29 cellular contexts compared by ENCODE assay signal in the genomic region with DNA sequence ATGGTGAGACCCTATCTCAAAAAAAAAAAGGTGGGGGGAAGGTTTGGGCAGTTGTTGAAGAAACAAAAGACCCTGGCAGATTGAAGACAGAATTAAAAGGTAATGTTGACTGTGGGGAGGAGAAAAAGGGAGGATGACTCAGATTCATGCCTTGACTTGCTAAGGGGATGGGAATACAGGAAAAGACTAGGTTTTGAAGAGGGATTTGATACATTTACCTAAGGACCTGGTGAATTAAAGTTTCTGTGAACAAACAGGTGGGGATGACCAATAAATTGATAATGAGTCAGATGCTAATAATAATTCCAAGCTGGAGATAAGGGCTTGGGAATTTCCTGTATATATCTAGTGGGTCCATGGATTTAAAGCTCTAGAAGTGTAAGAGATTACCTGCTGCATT. TPM values are rescaled to one million over a fixed set of nuclear protein-coding genes. Genes with fewer than 3 reads are reported as not detected.
"Had no signal": no experiment of that assay in that cellular context is flagged by ENCODE, and none has a peak within 500 bp of the region (broad histone marks: within the 10 kb centered on the region; RNA-seq: fewer than 3 reads in every experiment).

No MANE protein-coding gene starts in this region.

- DNase-seq: activated CD4-positive, alpha-beta memory T cell treated with anti-CD3 and anti-CD28 coated beads for 36 hours; activated CD4-positive, alpha-beta T cell treated with anti-CD3 and anti-CD28 coated beads, Interleukin-2, amount 10 ng/mL, durations not matched to agents 7 days and 5 days; activated CD4-positive, CD25-positive, alpha-beta regulatory T cell; activated CD8-positive, alpha-beta memory T cell treated with anti-CD3 and anti-CD28 coated beads for 24 hours; activated effector memory CD4-positive, alpha-beta T cell treated with anti-CD3 and anti-CD28 coated beads, Interleukin-2, amount 50 U/mL, for 16 hours; activated naive CD4-positive, alpha-beta T cell treated with anti-CD3 and anti-CD28 coated beads for 36 hours; activated T-cell treated with anti-CD3 and anti-CD28 coated beads, Interleukin-2, amount 50 U/mL, for 4 hours; amygdala; cerebellar nuclear complex; Karpas-422; NCI-H1105 treated with DMSO at 0.1 percent for 48 hours; NCI-H1436 treated with DMSO at 0.1 percent for 48 hours; NCI-H187; NCI-H2081; NCI-H2171 treated with DMSO at 0.1 percent for 48 hours; NCI-H226; NCI-H526; NCI-H82; NK-92 treated with Interleukin-12 subunit alpha and Interleukin-12 subunit beta, amount 100 ng/mL, for 24 hours; SIG-M5; T-helper 17 cell; T-helper 9 cell had no signal

- H3K27ac Mint-ChIP-seq: activated CD4-positive, alpha-beta memory T cell treated with anti-CD3 and anti-CD28 coated beads for 36 hours; activated CD4-positive, alpha-beta T cell treated with anti-CD3 and anti-CD28 coated beads, Interleukin-2, amount 10 ng/mL, durations not matched to agents 7 days and 5 days; activated naive CD4-positive, alpha-beta T cell treated with anti-CD3 and anti-CD28 coated beads for 36 hours; activated naive CD8-positive, alpha-beta T cell; brain; T-helper 17 cell had no signal

- H3K9me3 Mint-ChIP-seq: activated CD4-positive, alpha-beta memory T cell treated with anti-CD3 and anti-CD28 coated beads for 36 hours; activated CD4-positive, alpha-beta T cell treated with anti-CD3 and anti-CD28 coated beads, Interleukin-2, amount 10 ng/mL, durations not matched to agents 7 days and 5 days; activated naive CD4-positive, alpha-beta T cell treated with anti-CD3 and anti-CD28 coated beads for 36 hours; activated T-cell treated with anti-CD3 and anti-CD28 coated beads, Interleukin-2, amount 50 U/mL, for 4 hours; brain had no signal

- H3K4me3 ChIP-seq: K562 had no signal

- FAIRE-seq: astrocyte, K562, RCC 7860 had no signal

- H3K4me3 Mint-ChIP-seq: activated CD4-positive, alpha-beta memory T cell treated with anti-CD3 and anti-CD28 coated beads for 36 hours; activated CD4-positive, alpha-beta T cell treated with anti-CD3 and anti-CD28 coated beads, Interleukin-2, amount 10 ng/mL, durations not matched to agents 7 days and 5 days; activated naive CD4-positive, alpha-beta T cell treated with anti-CD3 and anti-CD28 coated beads for 36 hours; activated naive CD8-positive, alpha-beta T cell; activated T-cell treated with anti-CD3 and anti-CD28 coated beads, Interleukin-2, amount 50 U/mL, for 4 hours; brain; T-helper 17 cell had no signal

- H3K27me3 Mint-ChIP-seq: activated CD4-positive, alpha-beta T cell treated with anti-CD3 and anti-CD28 coated beads, Interleukin-2, amount 10 ng/mL, durations not matched to agents 7 days and 5 days had no signal

- H3K4me1 Mint-ChIP-seq: activated CD4-positive, alpha-beta T cell treated with anti-CD3 and anti-CD28 coated beads, Interleukin-2, amount 10 ng/mL, durations not matched to agents 7 days and 5 days; T-helper 17 cell had no signal

- H3K36me3 Mint-ChIP-seq: activated CD4-positive, alpha-beta memory T cell treated with anti-CD3 and anti-CD28 coated beads for 36 hours; activated naive CD8-positive, alpha-beta T cell; brain had no signal

RNA-seq across cellular contexts. Expression of gene TTR, which starts 27.6 kb away (rescaled TPM):
- total RNA-seq: activated CD4-positive, alpha-beta memory T cell treated with anti-CD3 and anti-CD28 coated beads for 36 hours; activated CD4-positive, alpha-beta T cell treated with anti-CD3 and anti-CD28 coated beads, Interleukin-2, amount 10 ng/mL, durations not matched to agents 7 days and 5 days; activated naive CD4-positive, alpha-beta T cell treated with anti-CD3 and anti-CD28 coated beads for 36 hours; astrocyte; cardiac septum; NCI-H460; T-helper 17 cell had no signal
